Comparison of ENCODE assay signal across 12 cellular contexts in the genomic region with DNA sequence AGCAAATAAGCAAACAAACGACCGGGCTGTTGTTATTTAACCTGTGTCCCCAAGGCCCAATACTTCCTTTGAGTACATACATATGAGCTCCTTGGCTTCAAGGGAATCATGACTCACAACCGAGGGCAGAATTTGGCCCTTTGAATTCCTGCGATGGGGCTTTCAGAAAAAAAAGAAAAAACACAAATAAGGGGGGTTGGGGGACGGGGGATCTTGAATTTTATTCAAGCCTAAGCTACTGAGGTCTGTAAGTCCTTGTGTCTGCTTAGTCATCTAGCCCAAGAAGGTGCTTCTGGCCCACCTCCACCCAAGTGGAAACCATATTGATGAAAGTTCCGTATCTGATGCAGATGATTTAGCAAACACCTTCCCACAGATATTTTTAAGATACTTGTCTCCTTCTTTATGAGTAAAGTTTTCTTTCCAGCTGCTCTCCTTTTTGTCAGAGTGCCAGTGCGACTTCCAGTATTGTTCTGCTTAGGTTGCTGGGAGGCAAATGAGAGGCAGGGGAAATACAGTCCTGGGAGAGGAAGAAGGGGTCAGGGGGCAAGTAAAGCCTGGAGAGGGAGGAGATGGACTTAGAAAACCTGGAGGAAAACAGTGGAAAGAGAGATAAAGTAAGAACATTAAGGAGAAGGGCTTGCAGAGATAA.
DNase-seq lines count a peak whose midpoint lies in the region; ATAC-seq, FAIRE-seq and TF ChIP-seq lines count a peak whose summit lies in the region.
"Had no signal": no experiment of that assay in that cellular context is flagged by ENCODE, and none has a peak within 500 bp of the region (broad histone marks: within the 10 kb centered on the region; RNA-seq: fewer than 3 reads in every experiment).

No MANE protein-coding gene starts in this region.

- peak; percentile 52 for DNase-seq in DMS 273 (lab: John Stamatoyannopoulos, UW; ENCODE audit: unreplicated experiment)
- no peak for DNase-seq in DMS 273 treated with DMSO at 0.1 percent for 48 hours (lab: John Stamatoyannopoulos, UW)
- DNase-seq in SK-N-MC (ENCODE audit: low read depth, low spot score), result no peak
- no peak for DNase-seq in left ventricle myocardium inferior
- no peak for DNase-seq in gastrocnemius medialis
- no peak for DNase-seq in HTR-8/SVneo (ENCODE audit: insufficient read length, low spot score)
- DNase-seq in NCI-H524 treated with DMSO at 0.1 percent for 48 hours (lab: John Stamatoyannopoulos, UW), result no peak
- DNase-seq in sigmoid colon, result no peak
- DNase-seq: 8988T, left colon, NCI-H510A treated with DMSO at 0.1 percent for 48 hours had no signal

- TF ChIP-seq CTCF in left ventricle myocardium inferior (IDR thresholded peaks at IDR 0.05; ENCODE audit: borderline replicate concordance), result no peak
- no peak for TF ChIP-seq CTCF in gastrocnemius medialis (IDR thresholded peaks at IDR 0.05 in 4 of 5, conservative IDR thresholded peaks at IDR 0.05 in 1 of 5)
- TF ChIP-seq CTCF in sigmoid colon (IDR thresholded peaks at IDR 0.05), result no peak

- H3K9me3 ChIP-seq in SK-N-MC (ENCODE audit: low read depth, low read length) (no peaks in the 10 kb centered on the region), left ventricle myocardium inferior (replicated peaks) (no peaks in the 10 kb centered on the region), gastrocnemius medialis (no peaks in the 10 kb centered on the region), sigmoid colon (no peaks in the 10 kb centered on the region)

- intact Hi-C loops in left ventricle myocardium inferior (cut with micrococcal nuclease) (no loop called here), gastrocnemius medialis (cut with DNase I; ENCODE audit: low total_unique reads) (no loop called here), sigmoid colon (cut with DNase I) (no loop called here)

- in situ Hi-C loops in gastrocnemius medialis (cut with MboI; ENCODE audit: low sequenced_read_pairs in 4 of 4), result no loop called here

- no peak for TF ChIP-seq POLR2A in gastrocnemius medialis (IDR thresholded peaks at IDR 0.05)
- no peak for TF ChIP-seq POLR2A in sigmoid colon (IDR thresholded peaks at IDR 0.05)

- H3K27ac ChIP-seq in SK-N-MC (peak overlapping the region; percentile 65), left ventricle myocardium inferior (replicated peaks) (peak overlapping the region; percentile 57), gastrocnemius medialis (peak overlapping the region in 3 of 4 donors; percentile 9 to 59 (median 33)), sigmoid colon (peak overlapping the region in 1 of 4 donors; percentile 5)

- H3K9ac ChIP-seq in SK-N-MC (ENCODE audit: insufficient read length), result peak overlapping the region; percentile 32

- H3K4me3 ChIP-seq in SK-N-MC, result no peak overlapping the region
- no peak overlapping the region for H3K4me3 ChIP-seq in left ventricle myocardium inferior
- H3K4me3 ChIP-seq in gastrocnemius medialis, result no peak overlapping the region
- no peak overlapping the region for H3K4me3 ChIP-seq in sigmoid colon

- H3K4me1 ChIP-seq in left ventricle myocardium inferior (peaks cover 22% of the 10 kb centered on the region), gastrocnemius medialis (peaks cover 0 to 3% of the 10 kb centered on the region in 2 donors), sigmoid colon (no peaks in the 10 kb centered on the region)

- 69 to 72% methylated on average over 7 of the region's 7 CpGs for WGBS in sigmoid colon, 2 donors

- FAIRE-seq in HTR-8/SVneo (lab: Jason Lieb, UNC), result no peak
- FAIRE-seq: G401.6 had no signal

- H3K36me3 ChIP-seq in SK-N-MC (ENCODE audit: insufficient read depth, low read length) (no peaks in the 10 kb centered on the region), left ventricle myocardium inferior (no peaks in the 10 kb centered on the region), gastrocnemius medialis (no peaks in the 10 kb centered on the region), sigmoid colon (no peaks in the 10 kb centered on the region)

- no peak for TF ChIP-seq EP300 in sigmoid colon (IDR thresholded peaks at IDR 0.05)

- no peaks in the 10 kb centered on the region for H3K27me3 ChIP-seq in left ventricle myocardium inferior (ENCODE audit: low read depth)
- H3K27me3 ChIP-seq in gastrocnemius medialis, result no peaks in the 10 kb centered on the region
- no peaks in the 10 kb centered on the region for H3K27me3 ChIP-seq in sigmoid colon

- no peak for ATAC-seq in gastrocnemius medialis
- ATAC-seq: left colon had no signal
